1 cellular context compared by ENCODE assay signal in genomic region chr2:54081574-54081973, GRCh38.
TF ChIP-seq lines count a peak whose summit lies in the region.

No MANE protein-coding gene starts in this region.

TF ChIP-seq in K562, 482 proteins besides CTCF, POLR2A, EP300 and RAD21 (continued from another document and continues in another):
- TF ChIP-seq ZNF449 (CRISPR knock-in tag; IDR thresholded peaks at IDR 0.05) (no peak), MYC (IDR thresholded peaks at IDR 0.05; ENCODE audit: low read depth, low read length) (peak; percentile 69), MYC (CRISPR knock-in tag; IDR thresholded peaks at IDR 0.05; ENCODE audit: borderline replicate concordance, low read depth) (no peak), ZNF318 (IDR thresholded peaks at IDR 0.05; ENCODE audit: borderline replicate concordance in 1 of 2, low read depth in 1 of 2) (peak in 1 of 2 experiments; percentile 96; a peak in 2 of 4 replicates), ZNF316 (IDR thresholded peaks at IDR 0.05) (peak; percentile 40; the same call in 1 of the 2 replicates), LARP7 (IDR thresholded peaks at IDR 0.05) (no peak), GATA2 (CRISPR knock-in tag; IDR thresholded peaks at IDR 0.05) (peak; percentile 66; the same call in 1 of the 2 replicates), USF2 (CRISPR knock-in tag; IDR thresholded peaks at IDR 0.05) (0 out of 2 replicates have a peak, but pooled peaks have one; percentile 16), TAF15 (IDR thresholded peaks at IDR 0.05; ENCODE audit: low read depth, low read length) (no peak), TAF9B (IDR thresholded peaks at IDR 0.05; ENCODE audit: partially characterized antibody) (peak; percentile 99), PBX2 (CRISPR knock-in tag; IDR thresholded peaks at IDR 0.05; ENCODE audit: low read depth) (no peak), PBX2 (tag; conservative IDR thresholded peaks at IDR 0.05; ENCODE audit: low read depth) (peak; percentile 69), RB1 (IDR thresholded peaks at IDR 0.05; ENCODE audit: low read depth) (no peak), ZNF384 (IDR thresholded peaks at IDR 0.05; ENCODE audit: low read depth, low read length) (no peak), ZNF655 (CRISPR knock-in tag; IDR thresholded peaks at IDR 0.05) (no peak), ID3 (CRISPR knock-in tag; IDR thresholded peaks at IDR 0.05) (no peak), ID3 (tag; IDR thresholded peaks at IDR 0.05) (0 out of 2 replicates have a peak, but pooled peaks have one; percentile 25), SMARCE1 (IDR thresholded peaks at IDR 0.05) (peak; percentile 36; the same call in 1 of the 2 replicates), CREB1 (IDR thresholded peaks at IDR 0.05) (0 out of 2 replicates have a peak, but pooled peaks have one; percentile 41), CREB1 (CRISPR knock-in tag; IDR thresholded peaks at IDR 0.05) (peak; percentile 32; the same call in 1 of the 2 replicates), ZBTB12 (CRISPR knock-in tag; IDR thresholded peaks at IDR 0.05) (0 out of 2 replicates have a peak, but pooled peaks have one; percentile 7), THRA (IDR thresholded peaks at IDR 0.05) (no peak), NR0B1 (IDR thresholded peaks at IDR 0.05; ENCODE audit: partially characterized antibody) (no peak), FOSL1 (tag; conservative IDR thresholded peaks at IDR 0.05) (peak; percentile 82), JUND (IDR thresholded peaks at IDR 0.05; ENCODE audit: borderline replicate concordance, low read depth, low read length) (peak; percentile 86), JUND (tag; IDR thresholded peaks at IDR 0.05; ENCODE audit: borderline replicate concordance, low read depth, low read length) (peak; percentile 87; the same call in 2 of the 3 replicates), ATF7 (IDR thresholded peaks at IDR 0.05) (peak; percentile 82), ZBED1 (IDR thresholded peaks at IDR 0.05) (no peak), ARHGAP35 (IDR thresholded peaks at IDR 0.05; ENCODE audit: partially characterized antibody) (no peak), ZNF143 (CRISPR knock-in tag; IDR thresholded peaks at IDR 0.05) (no peak), SRF (CRISPR knock-in tag; IDR thresholded peaks at IDR 0.05) (0 out of 4 replicates have a peak, but pooled peaks of 1 of the 2 experiments have one; percentile 42), TEAD4 (IDR thresholded peaks at IDR 0.05; ENCODE audit: low read length) (peak; percentile 75), TEAD4 (CRISPR knock-in tag; IDR thresholded peaks at IDR 0.05; ENCODE audit: borderline replicate concordance) (no peak), TFAP4 (CRISPR knock-in tag; IDR thresholded peaks at IDR 0.05; ENCODE audit: borderline replicate concordance) (peak; percentile 98), CEBPG (CRISPR knock-in tag; IDR thresholded peaks at IDR 0.05) (no peak), CEBPG (tag; conservative IDR thresholded peaks at IDR 0.05 in 1 of 2, IDR thresholded peaks at IDR 0.05 in 1 of 2) (peak in 1 of 2 experiments; percentile 59; a peak in 2 of 4 replicates), RNF2 (IDR thresholded peaks at IDR 0.05) (0 out of 2 replicates have a peak, but pooled peaks have one; percentile 27), HDGF (IDR thresholded peaks at IDR 0.05) (no peak), MYNN (IDR thresholded peaks at IDR 0.05) (peak; percentile 89), MYNN (CRISPR knock-in tag; IDR thresholded peaks at IDR 0.05) (no peak), POLR2AphosphoS5 (IDR thresholded peaks at IDR 0.05; ENCODE audit: control insufficient read depth, insufficient read depth, low read depth, low read length) (peak; percentile 48; the same call in 1 of the 2 replicates), L3MBTL2 (IDR thresholded peaks at IDR 0.05) (peak; percentile 45), CBFA2T2 (conservative IDR thresholded peaks at IDR 0.05) (peak; percentile 83), NCOR1 (IDR thresholded peaks at IDR 0.05) (peak; percentile 65), MEF2A (IDR thresholded peaks at IDR 0.05; ENCODE audit: control insufficient read depth, low read depth, low read length) (no peak)
